ENCODE assay signal across 10 cellular contexts in the genomic region with DNA sequence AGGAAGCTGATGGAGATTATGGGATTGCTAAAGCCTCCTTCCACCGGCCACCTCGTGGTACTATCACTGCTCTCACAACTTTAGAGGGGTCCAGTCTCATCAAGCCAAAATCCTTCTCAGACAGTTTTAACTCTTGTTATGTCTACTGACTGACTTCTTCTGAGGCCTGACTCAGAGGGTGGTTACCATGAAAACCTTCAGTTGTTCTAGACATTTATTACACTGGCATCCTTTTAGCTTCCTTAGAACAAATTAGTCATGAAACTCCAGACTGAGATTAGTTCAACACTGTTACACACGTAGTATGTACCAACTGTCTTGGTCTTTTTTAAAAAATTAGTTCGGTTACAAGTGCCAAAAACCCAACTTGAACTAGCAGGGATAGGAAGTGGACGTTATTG. TPM values are rescaled to one million over a fixed set of nuclear protein-coding genes. Genes with fewer than 3 reads are reported as not detected.
DNase-seq lines count a peak whose midpoint lies in the region; ATAC-seq, FAIRE-seq and TF ChIP-seq lines count a peak whose summit lies in the region.
"Had no signal": no experiment of that assay in that cellular context is flagged by ENCODE, and none has a peak within 500 bp of the region (broad histone marks: within the 10 kb centered on the region; RNA-seq: fewer than 3 reads in every experiment).

No MANE protein-coding gene starts in this region.

- intact Hi-C loops in mucosa of descending colon (cut with DNase I, micrococcal nuclease) = no loop called here

- H3K4me1 ChIP-seq in A549 (peaks cover 54% of the 10 kb centered on the region), mucosa of descending colon (ENCODE audit: low read depth) (no peaks in the 10 kb centered on the region)

- H3K27ac ChIP-seq in A549 = peak overlapping the region; percentile 83 to 85

- no peaks in the 10 kb centered on the region for H3K9me3 Mint-ChIP-seq in brain

- POLR2A ChIA-PET in A549 (lab: Yijun Ruan, JAX) = interaction anchor here (1.2 to 2.1 kb wide), 2 partner anchors 10 to 18 kb away, joined by 3 to 9 read pairs; no protein-coding TSS in a partner anchor

- H3K4me3 ChIP-seq in A549 (no peak overlapping the region), mucosa of descending colon (no peak overlapping the region)

- ATAC-seq in A549 (peak; percentile 72 to 76), mucosa of descending colon (peak; percentile 33), HG02840 (IDR thresholded peaks at IDR 0.05; ENCODE audit: low FRiP score, unreplicated experiment) (no peak), HG03442 (IDR thresholded peaks at IDR 0.05; ENCODE audit: unreplicated experiment) (no peak)

- DNase-seq in A549 (ENCODE audit: low read depth in 1 of 2, low spot score in 1 of 2) = peak in 1 of 2 experiments; percentile 57
- DNase-seq in LHCN-M2 (ENCODE audit: low read depth) = peak; percentile 98
- no peak for DNase-seq in mucosa of descending colon
- no peak for DNase-seq in Ammon's horn (ENCODE audit: low spot score)
- DNase-seq in NCI-H2171 treated with DMSO at 0.1 percent for 48 hours (lab: John Stamatoyannopoulos, UW) = no peak
- DNase-seq: NCI-H1105 had no signal

- H3K4me2 ChIP-seq in A549 = peak overlapping the region; percentile 81

- H3K4me3 Mint-ChIP-seq in brain = no peak overlapping the region

- 0 out of 5 replicates have a peak, but pooled peaks of 1 of the 2 experiments have one; percentile 16 for TF ChIP-seq EP300 in A549 (IDR thresholded peaks at IDR 0.05)

- peaks cover 17% of the 10 kb centered on the region for H3K36me3 Mint-ChIP-seq in brain

- no peak for TF ChIP-seq RAD21 in A549 (conservative IDR thresholded peaks at IDR 0.05 in 1 of 2, IDR thresholded peaks at IDR 0.05 in 1 of 2)

- H3K27ac Mint-ChIP-seq in brain = peak overlapping the region in 4 of 5 experiments; percentile 39 to 72 (median 48)

- 11% methylated on average over 5 of the region's 5 CpGs for WGBS in A549 (ENCODE audit: missing lambda C conversion rate)

- H3K9me3 ChIP-seq in A549 = no peaks in the 10 kb centered on the region
- H3K9me3 ChIP-seq in mucosa of descending colon = no peaks in the 10 kb centered on the region

- no peaks in the 10 kb centered on the region for H3K36me3 ChIP-seq in mucosa of descending colon (ENCODE audit: low read depth)

- CTCF ChIA-PET in A549 (lab: Yijun Ruan, JAX) = interaction anchor here (0.9 to 4.7 kb wide), 8 partner anchors 10 to 169 kb away, joined by 3 to 31 read pairs (median 6); no protein-coding TSS in a partner anchor

- H3K27me3 Mint-ChIP-seq in brain = no peaks in the 10 kb centered on the region

- TF ChIP-seq CTCF in A549 (IDR thresholded peaks at IDR 0.05) (no peak), brain (conservative IDR thresholded peaks at IDR 0.05) (no peak), mucosa of descending colon (IDR thresholded peaks at IDR 0.05) (no peak)

- TF ChIP-seq POLR2A in A549 (IDR thresholded peaks at IDR 0.05; ENCODE audit: low read length) = no peak

- no peak for FAIRE-seq in A549 (lab: Jason Lieb, UNC)

- H3K4me1 Mint-ChIP-seq in brain = peaks cover 52% of the 10 kb centered on the region

TF ChIP-seq in A549, 52 proteins besides CTCF, POLR2A, EP300 and RAD21:
- TF ChIP-seq FOSL2 (IDR thresholded peaks at IDR 0.05) (no peak), FOSL2 (CRISPR knock-in tag; IDR thresholded peaks at IDR 0.05) (peak; percentile 52), ZNF302 (CRISPR knock-in tag; IDR thresholded peaks at IDR 0.05) (no peak), JUNB (IDR thresholded peaks at IDR 0.05) (0 out of 2 replicates have a peak, but pooled peaks have one; percentile 36)

RNA-seq across cellular contexts. Expression of gene DIXDC1, which starts 7.5 kb away (rescaled TPM):
- 6.9 and 7.9 TPM in 2 replicates for polyA plus RNA-seq in A549 (2011; rRNA removed)
- 2.4 and 2.7 TPM in 2 replicates for polyA plus RNA-seq in A549 (2012; cell fraction: cytosol; rRNA removed)
- 1.8 and 2.1 TPM in 2 replicates for polyA plus RNA-seq in A549 (2012; cell fraction: nucleus; rRNA removed)
- 5.5 to 7.4 TPM (median 7.1 TPM) in 3 replicates for polyA plus RNA-seq in A549 (2017; fragmentation: RNase III; extraction: RNeasy Plus Mini Kit Qiagen cat#74134 plus additional on column Dnase treatment)
- polyA minus RNA-seq in A549 (2011; rRNA and poly(A)+ RNA removed) = 13.3 and 19.2 TPM in 2 replicates
- 17.0 and 17.1 TPM in 2 replicates for total RNA-seq in LHCN-M2 (2014; rRNA removed)
- 4.6 TPM for polyA plus RNA-seq in LHCN-M2 (2012)
- 13.6 TPM for polyA plus RNA-seq in brain (ENCODE audit: insufficient read depth, low read depth, low replicate concordance)
- total RNA-seq in mucosa of descending colon = 10 to 100 TPM; 11.1 to 61.8 (median 11.7) TPM

RNA-seq across cellular contexts. Expression of gene C11orf52, which starts 25.9 kb away (rescaled TPM):
- polyA plus RNA-seq in A549 (2011; rRNA removed) (0.13 and 0.19 TPM in 2 replicates), A549 (2017; fragmentation: RNase III; extraction: RNeasy Plus Mini Kit Qiagen cat#74134 plus additional on column Dnase treatment) (0.08 TPM in 1 of 3 replicates, not detected in the others), brain (ENCODE audit: insufficient read depth, low read depth, low replicate concordance) (9.1 TPM)
- 0.05 and 0.22 TPM in 2 replicates for polyA plus RNA-seq in A549 (2012; cell fraction: cytosol; rRNA removed)
- not detected in 2 replicates for polyA plus RNA-seq in A549 (2012; cell fraction: nucleus; rRNA removed)
- polyA minus RNA-seq in A549 (2011; rRNA and poly(A)+ RNA removed) = 0.34 TPM in 1 of 2 replicates, not detected in the other
- total RNA-seq in LHCN-M2 (2014; rRNA removed) (1.2 and 2.1 TPM in 2 replicates), mucosa of descending colon (10 to 100 TPM in 1 of 3 donors, 1 to 10 TPM in 2; 3.2 to 12.8 (median 7.7) TPM)
- 2.6 TPM for polyA plus RNA-seq in LHCN-M2 (2012)
- total RNA-seq: activated CD8-positive, alpha-beta memory T cell treated with anti-CD3 and anti-CD28 coated beads for 36 hours had no signal

RNA-seq across cellular contexts. Expression of gene HSPB2, which starts 32.1 kb away (rescaled TPM):
- 0.07 TPM in 1 of 2 replicates, not detected in the other for polyA plus RNA-seq in A549 (2011; rRNA removed)
- polyA plus RNA-seq in A549 (2012; cell fraction: cytosol; rRNA removed) = 0.03 and 0.04 TPM in 2 replicates
- polyA plus RNA-seq in A549 (2012; cell fraction: nucleus; rRNA removed) = 0.30 and 0.40 TPM in 2 replicates
- polyA plus RNA-seq in A549 (2017; fragmentation: RNase III; extraction: RNeasy Plus Mini Kit Qiagen cat#74134 plus additional on column Dnase treatment) = not detected in 3 replicates
- polyA minus RNA-seq in A549 (2011; rRNA and poly(A)+ RNA removed) = not detected in 2 replicates
- total RNA-seq in LHCN-M2 (2014; rRNA removed) = 0.58 and 1.6 TPM in 2 replicates
- polyA plus RNA-seq in LHCN-M2 (2012) = 49.2 TPM
- 4.3 TPM for polyA plus RNA-seq in brain (ENCODE audit: insufficient read depth, low read depth, low replicate concordance)
- 1 to 10 TPM in 2 of 3 donors, not detected in 1; 1.4 to 4.8 TPM for total RNA-seq in mucosa of descending colon
- total RNA-seq: activated CD8-positive, alpha-beta memory T cell treated with anti-CD3 and anti-CD28 coated beads for 36 hours had no signal

RNA-seq across cellular contexts. Expression of gene CRYAB, which starts 33.1 kb away (rescaled TPM):
- polyA plus RNA-seq in A549 (2011; rRNA removed) (1.1 and 3.1 TPM in 2 replicates), A549 (2017; fragmentation: RNase III; extraction: RNeasy Plus Mini Kit Qiagen cat#74134 plus additional on column Dnase treatment) (4.1 to 25.3 TPM (median 4.8 TPM) in 3 replicates), brain (ENCODE audit: insufficient read depth, low read depth, low replicate concordance) (1,548 TPM)
- polyA plus RNA-seq in A549 (2012; cell fraction: cytosol; rRNA removed) = 1.5 and 2.8 TPM in 2 replicates
- 1.1 and 3.1 TPM in 2 replicates for polyA plus RNA-seq in A549 (2012; cell fraction: nucleus; rRNA removed)
- polyA minus RNA-seq in A549 (2011; rRNA and poly(A)+ RNA removed) = 0.58 and 1.3 TPM in 2 replicates
- total RNA-seq in LHCN-M2 (2014; rRNA removed) (69.9 and 70.6 TPM in 2 replicates), mucosa of descending colon (100 to 1,000 TPM in 1 of 3 donors, 10 to 100 TPM in 2; 13.8 to 331 (median 30.7) TPM)
- 387 TPM for polyA plus RNA-seq in LHCN-M2 (2012)
- total RNA-seq: activated CD8-positive, alpha-beta memory T cell treated with anti-CD3 and anti-CD28 coated beads for 36 hours had no signal

Comparison
In these comparisons a context has a peak if more than half of its experiments do, and no peak if none do; other contexts are left out.
1. ATAC-seq: peak in A549 (2 of 2) and mucosa of descending colon (single experiment); none in HG02840 (single experiment) and HG03442 (single experiment).